In the genomic region with DNA sequence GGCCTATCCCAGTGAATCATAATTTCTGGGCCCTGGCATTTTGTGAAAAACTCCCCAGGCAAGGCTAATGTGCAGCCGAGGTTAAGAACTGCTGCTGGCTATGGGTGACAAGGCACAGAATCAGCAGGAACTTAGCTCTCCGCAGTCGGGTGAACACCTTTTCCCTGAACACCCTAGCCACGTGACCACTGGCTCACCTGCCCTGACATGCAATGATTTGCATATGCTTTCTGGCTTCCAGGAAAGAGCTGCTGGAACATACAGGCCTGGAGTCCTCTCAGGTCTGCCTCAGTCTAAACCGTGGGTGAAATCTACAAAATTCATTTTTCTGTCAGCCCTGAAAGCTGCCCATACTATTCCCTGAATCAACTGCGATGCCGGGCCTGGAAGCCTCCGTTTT, we compare ENCODE assay signal across 10 cellular contexts. TPM values are rescaled to one million over a fixed set of nuclear protein-coding genes. Genes with fewer than 3 reads are reported as not detected.
DNase-seq lines count a peak whose midpoint lies in the region; ATAC-seq and TF ChIP-seq lines count a peak whose summit lies in the region.
"Had no signal": no experiment of that assay in that cellular context is flagged by ENCODE, and none has a peak within 500 bp of the region (broad histone marks: within the 10 kb centered on the region; RNA-seq: fewer than 3 reads in every experiment).

No MANE protein-coding gene starts in this region.

- no peak overlapping the region for H3T11ph ChIP-seq in H9 (ENCODE audit: low read length)

- H2BK120ac ChIP-seq in H9 (ENCODE audit: low read depth, low read length, poor library complexity, severe bottlenecking): no peak overlapping the region

- no peak overlapping the region for H3K23ac ChIP-seq in H9 (ENCODE audit: insufficient read length, low read depth, low read length)

- WGBS in H9 (ENCODE audit: extremely low coverage, insufficient read length, low lambda C conversion rate): no CpG with 5 or more reads among the region's 8 CpGs

- no peak overlapping the region for H2BK5ac ChIP-seq in H9 (ENCODE audit: insufficient read length, low read length)

- H3K18ac ChIP-seq in H9 (ENCODE audit: insufficient read length, low read depth, low read length): no peak overlapping the region

- H4K20me1 ChIP-seq in H9 (ENCODE audit: control insufficient read depth, insufficient read depth, insufficient read length): peaks cover 2% of the 10 kb centered on the region

- no peak overlapping the region for H3K56ac ChIP-seq in H9 (ENCODE audit: insufficient read length, low read depth, low read length)

- DNase-seq in DMS53 (lab: John Stamatoyannopoulos, UW) (peak; percentile 90), H9 (no peak), NCI-H2107 treated with DMSO at 0.1 percent for 48 hours (lab: John Stamatoyannopoulos, UW; ENCODE audit: unreplicated experiment) (peak; percentile 54), inferior parietal cortex (ENCODE audit: extremely low spot score) (peak; percentile 44)
- no peak for DNase-seq in effector CD4-positive, alpha-beta T cell
- DNase-seq in stimulated activated CD8-positive, alpha-beta memory T cell treated with anti-CD3 and anti-CD28 coated beads, Interleukin-4, amount 100 ng/mL, for 48 hours: no peak
- no peak for DNase-seq in CD4-positive, alpha-beta memory T cell

- peaks cover 23 to 61% (median 27%) of the 10 kb centered on the region in 3 experiments for H3K36me3 Mint-ChIP-seq in H9 (ENCODE audit: insufficient read depth in 1 of 3, low read depth in 3 of 3)
- peaks cover 46 to 52% of the 10 kb centered on the region in 2 donors for H3K36me3 Mint-ChIP-seq in CD4-positive, alpha-beta memory T cell

- no peak overlapping the region for H4K91ac ChIP-seq in H9 (ENCODE audit: insufficient read length, low read depth, low read length)

- H2AFZ ChIP-seq in H9 (ENCODE audit: low read length): no peak overlapping the region

- peaks cover 12% of the 10 kb centered on the region; the same call in 1 of the 2 replicates for H3K4me1 ChIP-seq in H9 (ENCODE audit: insufficient read depth, low read length)
- H3K4me1 ChIP-seq in CD4-positive, alpha-beta memory T cell (ENCODE audit: insufficient read depth, low read length): no peaks in the 10 kb centered on the region

- no peak for TF ChIP-seq CTCF in H9 (conservative IDR thresholded peaks at IDR 0.05)

- no peak overlapping the region for H4K5ac ChIP-seq in H9 (ENCODE audit: insufficient read length, low read depth, low read length)

- no peaks in the 10 kb centered on the region for H3K36me3 ChIP-seq in CD4-positive, alpha-beta memory T cell (ENCODE audit: insufficient read depth, low read length)

- no peak overlapping the region for H4K8ac ChIP-seq in H9 (replicated peaks; ENCODE audit: insufficient read length, low read depth, low read length)

- no peak overlapping the region for H2BK15ac ChIP-seq in H9 (ENCODE audit: low read depth, low read length)

- H3K27ac ChIP-seq in H9 (ENCODE audit: insufficient read length, low read depth, low read length): no peak overlapping the region
- no peak overlapping the region for H3K27ac ChIP-seq in CD4-positive, alpha-beta memory T cell (ENCODE audit: low read depth, low read length)

- no peaks in the 10 kb centered on the region for H3K27me3 Mint-ChIP-seq in H9 (ENCODE audit: low read depth)
- H3K27me3 Mint-ChIP-seq in CD4-positive, alpha-beta memory T cell: no peaks in the 10 kb centered on the region
- H3K27me3 Mint-ChIP-seq: stimulated activated naive CD8-positive, alpha-beta T cell treated with anti-CD3 and anti-CD28 coated beads, Interleukin-15, Interleukin-2, amounts not matched to agents 100 ng/mL and 50 ng/mL, for 24 hours had no signal

- no peaks in the 10 kb centered on the region for H3K79me1 ChIP-seq in H9 (ENCODE audit: insufficient read depth, low read depth, low read length, poor library complexity, severe bottlenecking)

- no peak overlapping the region for H3K4me3 ChIP-seq in CD4-positive, alpha-beta memory T cell (ENCODE audit: low read length in 2 of 2)

- no peak overlapping the region for H2BK20ac ChIP-seq in H9 (ENCODE audit: low read depth, low read length, poor library complexity, severe bottlenecking)

- H3K4me2 ChIP-seq in H9 (ENCODE audit: insufficient read depth, insufficient read length, low read length): no peak overlapping the region

- no peak overlapping the region for H3K4ac ChIP-seq in H9 (ENCODE audit: low read depth, low read length)

- H2AK5ac ChIP-seq in H9 (ENCODE audit: insufficient read length, low read length): no peak overlapping the region

- intact Hi-C loops in CD4-positive, alpha-beta memory T cell (cut with micrococcal nuclease): no loop called here

- no peak overlapping the region for H2BK12ac ChIP-seq in H9 (ENCODE audit: insufficient read length, low read depth, low read length)

- POLR2A ChIA-PET in CD4-positive, alpha-beta memory T cell (lab: Charles Lee; ENCODE audit: partially characterized antibody): no interaction called here

- H3K9ac ChIP-seq in H9 (ENCODE audit: extremely low read depth, insufficient read length, low read length): no peak overlapping the region

- no peak overlapping the region for H3K4me3 Mint-ChIP-seq in H9
- no peak overlapping the region for H3K4me3 Mint-ChIP-seq in CD4-positive, alpha-beta memory T cell
- H3K4me3 Mint-ChIP-seq: stimulated activated naive CD8-positive, alpha-beta T cell treated with anti-CD3 and anti-CD28 coated beads, Interleukin-15, Interleukin-2, amounts not matched to agents 100 ng/mL and 50 ng/mL, for 24 hours; T-helper 1 cell treated with Interleukin-12 subunit alpha and Interleukin-12 subunit beta and Interleukin-4 antibody, amounts not matched to agents 30 μg/mL and 1 μg/mL, for 36 hours had no signal

- no peaks in the 10 kb centered on the region for H3K27me3 ChIP-seq in H9 (ENCODE audit: insufficient read depth, low read length)
- no peaks in the 10 kb centered on the region for H3K27me3 ChIP-seq in CD4-positive, alpha-beta memory T cell (ENCODE audit: insufficient read depth, low read length)

- no peak for ATAC-seq in HG03108 (IDR thresholded peaks at IDR 0.05; ENCODE audit: unreplicated experiment)

- CTCF ChIA-PET in CD4-positive, alpha-beta memory T cell (lab: Charles Lee; ENCODE audit: partially characterized antibody): no interaction called here

- peak overlapping the region; percentile 30 to 80 (median 54); a peak in 4 of 7 replicates for H3K27ac Mint-ChIP-seq in H9
- no peak overlapping the region for H3K27ac Mint-ChIP-seq in CD4-positive, alpha-beta memory T cell
- H3K27ac Mint-ChIP-seq: T-helper 1 cell treated with Interleukin-12 subunit alpha and Interleukin-12 subunit beta and Interleukin-4 antibody, amounts not matched to agents 30 μg/mL and 1 μg/mL, for 36 hours had no signal

- H3K23me2 ChIP-seq in H9 (ENCODE audit: insufficient read length, low read depth, low read length, poor library complexity, severe bottlenecking): no peaks in the 10 kb centered on the region

- H3K14ac ChIP-seq in H9 (ENCODE audit: insufficient read depth, low read length): no peak overlapping the region; the same call in 1 of the 2 replicates

- peaks cover 8% of the 10 kb centered on the region; the same call in 1 of the 2 replicates for H3K79me2 ChIP-seq in H9 (ENCODE audit: insufficient read depth, low read length)

- H3K9me3 ChIP-seq in H9 (ENCODE audit: control insufficient read depth, low read depth, low read length): no peaks in the 10 kb centered on the region
- H3K9me3 ChIP-seq in CD4-positive, alpha-beta memory T cell (ENCODE audit: control insufficient read depth in 1 of 2, low read length in 2 of 2): no peaks in the 10 kb centered on the region

- peaks cover 59 to 61% of the 10 kb centered on the region in 2 experiments for H3K4me1 Mint-ChIP-seq in H9
- peaks cover 0 to 4% (median 1%) of the 10 kb centered on the region in 4 donors for H3K4me1 Mint-ChIP-seq in CD4-positive, alpha-beta memory T cell

- H3K9me3 Mint-ChIP-seq in H9: no peaks in the 10 kb centered on the region
- H3K9me3 Mint-ChIP-seq in CD4-positive, alpha-beta memory T cell: no peaks in the 10 kb centered on the region
- H3K9me3 Mint-ChIP-seq: stimulated activated naive CD8-positive, alpha-beta T cell treated with anti-CD3 and anti-CD28 coated beads, Interleukin-15, Interleukin-2, amounts not matched to agents 100 ng/mL and 50 ng/mL, for 24 hours; T-helper 1 cell treated with Interleukin-12 subunit alpha and Interleukin-12 subunit beta and Interleukin-4 antibody, amounts not matched to agents 30 μg/mL and 1 μg/mL, for 36 hours had no signal

RNA-seq across cellular contexts. Expression of a gene that starts 56.6 kb away (rescaled TPM):
- 28.4 and 29.4 TPM in 2 replicates for total RNA-seq in H9 (2021)
- 10 to 100 TPM; 25.0 to 27.3 TPM for total RNA-seq in CD4-positive, alpha-beta memory T cell
- polyA plus RNA-seq in CD4-positive, alpha-beta memory T cell: 1 to 10 TPM; 1.4 to 3.0 TPM

Comparison
In these comparisons a context has a peak if more than half of its experiments do, and no peak if none do; other contexts are left out.
1. DNase-seq: peak in DMS53 (single experiment), NCI-H2107 treated with DMSO at 0.1 percent for 48 hours (single experiment) and inferior parietal cortex (single experiment); none in H9 (single experiment), effector CD4-positive, alpha-beta T cell (single experiment), stimulated activated CD8-positive, alpha-beta memory T cell treated with anti-CD3 and anti-CD28 coated beads, Interleukin-4, amount 100 ng/mL, for 48 hours (single experiment) and CD4-positive, alpha-beta memory T cell (0 of 5).
2. H3K27ac Mint-ChIP-seq: peak in H9 (3 of 3); none in CD4-positive, alpha-beta memory T cell (0 of 7).